In genomic region chr19:49677901-49678674, GRCh38 we compare ENCODE assay signal across 8 cellular contexts. TPM values are rescaled to one million over a fixed set of nuclear protein-coding genes. Genes with fewer than 3 reads are reported as not detected.
DNase-seq lines count a peak whose midpoint lies in the region; ATAC-seq and TF ChIP-seq lines count a peak whose summit lies in the region.

No MANE protein-coding gene starts in this region.

- H3K9ac ChIP-seq in endodermal cell (ENCODE audit: extremely low read depth, low read length, poor library complexity, severe bottlenecking), result peak overlapping the region; percentile 94
- H3K9ac ChIP-seq in mucosa of rectum (ENCODE audit: low read depth in 1 of 2, low read length in 2 of 2), result peak overlapping the region; percentile 44 to 95

- WGBS in endodermal cell (ENCODE audit: insufficient coverage in 1 of 2, insufficient read length in 1 of 2), 2 experiments, result 3 to 10% methylated on average over 6 to 21 of the region's 21 CpGs

- H3K27me3 Mint-ChIP-seq in endodermal cell (ENCODE audit: insufficient read depth), result no peaks in the 10 kb centered on the region

- ATAC-seq in GM21786 (IDR thresholded peaks at IDR 0.05; ENCODE audit: unreplicated experiment), result no peak

- H3K27me3 ChIP-seq in H7 (ENCODE audit: control insufficient read depth, insufficient read depth, low read length) (no peaks in the 10 kb centered on the region), endodermal cell (ENCODE audit: control insufficient read depth, insufficient read depth, low read length, poor library complexity, severe bottlenecking) (no peaks in the 10 kb centered on the region), mucosa of rectum (ENCODE audit: control insufficient read depth in 2 of 2, insufficient read depth in 2 of 2, low read length in 2 of 2) (no peaks in the 10 kb centered on the region)

- H3K27ac Mint-ChIP-seq in endodermal cell, result peak overlapping the region; percentile 93

- peak overlapping the region; percentile 95 for H3K27ac ChIP-seq in endodermal cell (ENCODE audit: low read depth, low read length)
- peak overlapping the region; percentile 85 to 91 for H3K27ac ChIP-seq in mucosa of rectum (ENCODE audit: low read depth in 2 of 2, low read length in 2 of 2)

- peaks cover 24% of the 10 kb centered on the region for H3K4me1 Mint-ChIP-seq in endodermal cell

- peak; percentile 89 for TF ChIP-seq CTCF in endodermal cell (conservative IDR thresholded peaks at IDR 0.05)

- DNase-seq in Ammon's horn (ENCODE audit: low spot score) (peak; percentile 64), H7 (peak; percentile 88), NCI-H82 (lab: John Stamatoyannopoulos, UW) (peak; percentile 96), endodermal cell (peak; percentile 97)
- DNase-seq in activated CD8-positive, alpha-beta memory T cell treated with anti-CD3 and anti-CD28 coated beads for 48 hours (ENCODE audit: low read depth in 2 of 3, low spot score in 2 of 3), result peak; percentile 59 to 80 (median 71)
- DNase-seq in stimulated activated CD8-positive, alpha-beta memory T cell treated with anti-CD3 and anti-CD28 coated beads, Interleukin-7, amount 100 ng/mL, for 24 hours (ENCODE audit: low read depth), result peak; percentile 62

- H3K9me3 Mint-ChIP-seq in endodermal cell, result no peaks in the 10 kb centered on the region

- H3K4me3 ChIP-seq in H7 (ENCODE audit: insufficient read depth, low read depth, low read length), result peak overlapping the region; percentile 100
- peak overlapping the region; percentile 83 for H3K4me3 ChIP-seq in endodermal cell (ENCODE audit: low read length)
- H3K4me3 ChIP-seq in mucosa of rectum (ENCODE audit: low read length in 2 of 2), result peak overlapping the region; percentile 90 to 93

- peaks cover 16% of the 10 kb centered on the region for H3K36me3 ChIP-seq in H7 (replicated peaks; ENCODE audit: control insufficient read depth, insufficient read depth, low read length)
- peaks cover 21% of the 10 kb centered on the region for H3K36me3 ChIP-seq in endodermal cell (ENCODE audit: control insufficient read depth, insufficient read depth, low read length)
- H3K36me3 ChIP-seq in mucosa of rectum (ENCODE audit: control insufficient read depth in 2 of 2, insufficient read depth in 2 of 2, low read length in 2 of 2), result peaks cover 9 to 10% of the 10 kb centered on the region in 2 donors

- H3K9me3 ChIP-seq in endodermal cell (ENCODE audit: control insufficient read depth, low read length) (no peaks in the 10 kb centered on the region), mucosa of rectum (ENCODE audit: control insufficient read depth in 2 of 2, low read length in 2 of 2) (no peaks in the 10 kb centered on the region)

- H3K4me1 ChIP-seq in endodermal cell (ENCODE audit: control insufficient read depth, insufficient read depth, low read length) (peaks cover 14% of the 10 kb centered on the region), mucosa of rectum (ENCODE audit: control insufficient read depth in 2 of 2, insufficient read depth in 2 of 2, low read length in 2 of 2) (peaks cover 15 to 16% of the 10 kb centered on the region in 2 donors)

- peaks cover 22% of the 10 kb centered on the region for H3K36me3 Mint-ChIP-seq in endodermal cell (ENCODE audit: low read depth)

- peak overlapping the region; percentile 97 for H3K4me3 Mint-ChIP-seq in endodermal cell

RNA-seq across cellular contexts. Expression of gene PRMT1, which starts 1.0 kb away (rescaled TPM):
- 690 and 848 TPM in 2 replicates for total RNA-seq in H7 (2014; rRNA removed; shearing (Covaris generic))
- 100 to 1,000 TPM; 343 to 362 TPM for total RNA-seq in endodermal cell
- 417 TPM for polyA plus RNA-seq in endodermal cell (2013, experiment 1 of 2)
- polyA plus RNA-seq in endodermal cell (2013, experiment 2 of 2), result 408 TPM

RNA-seq across cellular contexts. Expression of gene ADM5, which starts 11.3 kb away (rescaled TPM):
- 1.4 and 1.8 TPM in 2 replicates for total RNA-seq in H7 (2014; rRNA removed; shearing (Covaris generic))
- 1 to 10 TPM; 4.6 to 7.7 TPM for total RNA-seq in endodermal cell
- 5.1 TPM for polyA plus RNA-seq in endodermal cell (2013, experiment 1 of 2)
- 6.1 TPM for polyA plus RNA-seq in endodermal cell (2013, experiment 2 of 2)

RNA-seq across cellular contexts. Expression of gene BCL2L12, which starts 12.4 kb away (rescaled TPM):
- 34.3 and 42.5 TPM in 2 replicates for total RNA-seq in H7 (2014; rRNA removed; shearing (Covaris generic))
- total RNA-seq in endodermal cell, result 100 to 1,000 TPM in 1 of 2 donors, 10 to 100 TPM in 1; 91.8 to 101 TPM
- polyA plus RNA-seq in endodermal cell (2013, experiment 1 of 2), result 81.0 TPM
- polyA plus RNA-seq in endodermal cell (2013, experiment 2 of 2), result 68.6 TPM

RNA-seq across cellular contexts. Expression of gene IRF3, which starts 12.4 kb away (rescaled TPM):
- 107 and 108 TPM in 2 replicates for total RNA-seq in H7 (2014; rRNA removed; shearing (Covaris generic))
- total RNA-seq in endodermal cell, result 100 to 1,000 TPM; 127 to 128 TPM
- polyA plus RNA-seq in endodermal cell (2013, experiment 1 of 2), result 58.7 TPM
- 66.6 TPM for polyA plus RNA-seq in endodermal cell (2013, experiment 2 of 2)

RNA-seq across cellular contexts. Expression of gene CPT1C, which starts 12.8 kb away (rescaled TPM):
- total RNA-seq in H7 (2014; rRNA removed; shearing (Covaris generic)), result 25.8 and 28.9 TPM in 2 replicates
- 10 to 100 TPM; 41.4 to 59.7 TPM for total RNA-seq in endodermal cell
- polyA plus RNA-seq in endodermal cell (2013, experiment 1 of 2), result 62.0 TPM
- polyA plus RNA-seq in endodermal cell (2013, experiment 2 of 2), result 60.2 TPM
